ENCODE assay signal across 2 cellular contexts in the genomic region with DNA sequence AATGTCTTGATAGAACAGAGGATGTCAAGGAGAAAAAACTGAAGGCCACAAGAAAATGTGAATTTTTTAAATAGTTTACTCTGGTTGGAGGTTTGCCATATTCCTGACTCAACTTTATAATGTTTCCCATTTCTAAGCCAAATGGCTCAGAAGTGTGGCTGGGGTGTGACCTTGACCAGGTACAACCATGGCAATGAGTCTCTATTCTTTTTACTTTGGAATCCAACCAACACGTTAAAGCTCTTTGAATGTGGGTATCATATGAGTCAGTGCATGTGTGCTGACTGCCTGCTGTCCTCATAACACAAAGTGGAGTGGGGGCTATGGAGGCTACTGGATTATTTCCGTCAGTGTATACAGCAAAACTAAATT.
A peak's percentile ranks its signal among the peaks of the same experiment; 100 is the strongest.
TF ChIP-seq lines count a peak whose summit lies in the region.

No MANE protein-coding gene starts in this region.

TF ChIP-seq in IMR-90, 13 proteins besides CTCF, POLR2A, EP300 and RAD21:
- TF ChIP-seq MAFK (IDR thresholded peaks at IDR 0.05; ENCODE audit: low read depth, low read length) (no peak), FOS (IDR thresholded peaks at IDR 0.05; ENCODE audit: low read depth, low read length) (no peak), MAZ (IDR thresholded peaks at IDR 0.05; ENCODE audit: borderline replicate concordance, low read depth, low read length) (no peak), CEBPB (IDR thresholded peaks at IDR 0.05; ENCODE audit: low read depth, low read length) (no peak), RCOR1 (IDR thresholded peaks at IDR 0.05; ENCODE audit: insufficient replicate concordance, low read length) (no peak), SMC3 (IDR thresholded peaks at IDR 0.05; ENCODE audit: low read depth, low read length) (no peak), BHLHE40 (IDR thresholded peaks at IDR 0.05; ENCODE audit: low read depth, low read length) (no peak), MXI1 (IDR thresholded peaks at IDR 0.05; ENCODE audit: borderline replicate concordance, low read depth, low read length) (no peak), CHD1 (IDR thresholded peaks at IDR 0.05; ENCODE audit: low read depth, low read length) (no peak), RFX5 (IDR thresholded peaks at IDR 0.05; ENCODE audit: low read depth, low read length) (no peak)
- TF ChIP-seq, protein P1, sequence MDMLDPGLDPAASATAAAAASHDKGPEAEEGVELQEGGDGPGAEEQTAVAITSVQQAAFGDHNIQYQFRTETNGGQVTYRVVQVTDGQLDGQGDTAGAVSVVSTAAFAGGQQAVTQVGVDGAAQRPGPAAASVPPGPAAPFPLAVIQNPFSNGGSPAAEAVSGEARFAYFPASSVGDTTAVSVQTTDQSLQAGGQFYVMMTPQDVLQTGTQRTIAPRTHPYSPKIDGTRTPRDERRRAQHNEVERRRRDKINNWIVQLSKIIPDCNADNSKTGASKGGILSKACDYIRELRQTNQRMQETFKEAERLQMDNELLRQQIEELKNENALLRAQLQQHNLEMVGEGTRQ (IDR thresholded peaks at IDR 0.05; ENCODE audit: low read depth, low read length): no peak
- TF ChIP-seq, protein P2, sequence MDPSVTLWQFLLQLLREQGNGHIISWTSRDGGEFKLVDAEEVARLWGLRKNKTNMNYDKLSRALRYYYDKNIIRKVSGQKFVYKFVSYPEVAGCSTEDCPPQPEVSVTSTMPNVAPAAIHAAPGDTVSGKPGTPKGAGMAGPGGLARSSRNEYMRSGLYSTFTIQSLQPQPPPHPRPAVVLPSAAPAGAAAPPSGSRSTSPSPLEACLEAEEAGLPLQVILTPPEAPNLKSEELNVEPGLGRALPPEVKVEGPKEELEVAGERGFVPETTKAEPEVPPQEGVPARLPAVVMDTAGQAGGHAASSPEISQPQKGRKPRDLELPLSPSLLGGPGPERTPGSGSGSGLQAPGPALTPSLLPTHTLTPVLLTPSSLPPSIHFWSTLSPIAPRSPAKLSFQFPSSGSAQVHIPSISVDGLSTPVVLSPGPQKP (IDR thresholded peaks at IDR 0.05; ENCODE audit: borderline replicate concordance, low read depth, low read length): no peak

TF ChIP-seq in HepG2, 621 proteins besides CTCF, POLR2A, EP300 and RAD21 (continues in another document):
- no peak for TF ChIP-seq ZNF672 (CRISPR knock-in tag; IDR thresholded peaks at IDR 0.05)
- no peak for TF ChIP-seq NCOA1 (CRISPR knock-in tag; IDR thresholded peaks at IDR 0.05)
- TF ChIP-seq JUN (CRISPR knock-in tag; IDR thresholded peaks at IDR 0.05): no peak
- TF ChIP-seq SOX5 (CRISPR knock-in tag; IDR thresholded peaks at IDR 0.05; ENCODE audit: borderline replicate concordance): peak; percentile 29; the same call in 1 of the 2 replicates
- no peak for TF ChIP-seq BORCS8-MEF2B (CRISPR knock-in tag; IDR thresholded peaks at IDR 0.05)
- TF ChIP-seq HOXA9 (CRISPR knock-in tag; IDR thresholded peaks at IDR 0.05; ENCODE audit: borderline replicate concordance): no peak
- peak; percentile 94 for TF ChIP-seq ZNF644 (CRISPR knock-in tag; IDR thresholded peaks at IDR 0.05; ENCODE audit: low read depth)
- TF ChIP-seq SOX6 (IDR thresholded peaks at IDR 0.05): no peak
- TF ChIP-seq SOX6 (CRISPR knock-in tag; IDR thresholded peaks at IDR 0.05): 0 out of 2 replicates have a peak, but pooled peaks have one; percentile 10
- no peak for TF ChIP-seq ZNF335 (CRISPR knock-in tag; IDR thresholded peaks at IDR 0.05)
- TF ChIP-seq, protein P3, sequence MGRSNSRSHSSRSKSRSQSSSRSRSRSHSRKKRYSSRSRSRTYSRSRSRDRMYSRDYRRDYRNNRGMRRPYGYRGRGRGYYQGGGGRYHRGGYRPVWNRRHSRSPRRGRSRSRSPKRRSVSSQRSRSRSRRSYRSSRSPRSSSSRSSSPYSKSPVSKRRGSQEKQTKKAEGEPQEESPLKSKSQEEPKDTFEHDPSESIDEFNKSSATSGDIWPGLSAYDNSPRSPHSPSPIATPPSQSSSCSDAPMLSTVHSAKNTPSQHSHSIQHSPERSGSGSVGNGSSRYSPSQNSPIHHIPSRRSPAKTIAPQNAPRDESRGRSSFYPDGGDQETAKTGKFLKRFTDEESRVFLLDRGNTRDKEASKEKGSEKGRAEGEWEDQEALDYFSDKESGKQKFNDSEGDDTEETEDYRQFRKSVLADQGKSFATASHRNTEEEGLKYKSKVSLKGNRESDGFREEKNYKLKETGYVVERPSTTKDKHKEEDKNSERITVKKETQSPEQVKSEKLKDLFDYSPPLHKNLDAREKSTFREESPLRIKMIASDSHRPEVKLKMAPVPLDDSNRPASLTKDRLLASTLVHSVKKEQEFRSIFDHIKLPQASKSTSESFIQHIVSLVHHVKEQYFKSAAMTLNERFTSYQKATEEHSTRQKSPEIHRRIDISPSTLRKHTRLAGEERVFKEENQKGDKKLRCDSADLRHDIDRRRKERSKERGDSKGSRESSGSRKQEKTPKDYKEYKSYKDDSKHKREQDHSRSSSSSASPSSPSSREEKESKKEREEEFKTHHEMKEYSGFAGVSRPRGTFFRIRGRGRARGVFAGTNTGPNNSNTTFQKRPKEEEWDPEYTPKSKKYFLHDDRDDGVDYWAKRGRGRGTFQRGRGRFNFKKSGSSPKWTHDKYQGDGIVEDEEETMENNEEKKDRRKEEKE (IDR thresholded peaks at IDR 0.05): no peak
- TF ChIP-seq, protein P4, sequence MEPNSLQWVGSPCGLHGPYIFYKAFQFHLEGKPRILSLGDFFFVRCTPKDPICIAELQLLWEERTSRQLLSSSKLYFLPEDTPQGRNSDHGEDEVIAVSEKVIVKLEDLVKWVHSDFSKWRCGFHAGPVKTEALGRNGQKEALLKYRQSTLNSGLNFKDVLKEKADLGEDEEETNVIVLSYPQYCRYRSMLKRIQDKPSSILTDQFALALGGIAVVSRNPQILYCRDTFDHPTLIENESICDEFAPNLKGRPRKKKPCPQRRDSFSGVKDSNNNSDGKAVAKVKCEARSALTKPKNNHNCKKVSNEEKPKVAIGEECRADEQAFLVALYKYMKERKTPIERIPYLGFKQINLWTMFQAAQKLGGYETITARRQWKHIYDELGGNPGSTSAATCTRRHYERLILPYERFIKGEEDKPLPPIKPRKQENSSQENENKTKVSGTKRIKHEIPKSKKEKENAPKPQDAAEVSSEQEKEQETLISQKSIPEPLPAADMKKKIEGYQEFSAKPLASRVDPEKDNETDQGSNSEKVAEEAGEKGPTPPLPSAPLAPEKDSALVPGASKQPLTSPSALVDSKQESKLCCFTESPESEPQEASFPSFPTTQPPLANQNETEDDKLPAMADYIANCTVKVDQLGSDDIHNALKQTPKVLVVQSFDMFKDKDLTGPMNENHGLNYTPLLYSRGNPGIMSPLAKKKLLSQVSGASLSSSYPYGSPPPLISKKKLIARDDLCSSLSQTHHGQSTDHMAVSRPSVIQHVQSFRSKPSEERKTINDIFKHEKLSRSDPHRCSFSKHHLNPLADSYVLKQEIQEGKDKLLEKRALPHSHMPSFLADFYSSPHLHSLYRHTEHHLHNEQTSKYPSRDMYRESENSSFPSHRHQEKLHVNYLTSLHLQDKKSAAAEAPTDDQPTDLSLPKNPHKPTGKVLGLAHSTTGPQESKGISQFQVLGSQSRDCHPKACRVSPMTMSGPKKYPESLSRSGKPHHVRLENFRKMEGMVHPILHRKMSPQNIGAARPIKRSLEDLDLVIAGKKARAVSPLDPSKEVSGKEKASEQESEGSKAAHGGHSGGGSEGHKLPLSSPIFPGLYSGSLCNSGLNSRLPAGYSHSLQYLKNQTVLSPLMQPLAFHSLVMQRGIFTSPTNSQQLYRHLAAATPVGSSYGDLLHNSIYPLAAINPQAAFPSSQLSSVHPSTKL (CRISPR knock-in tag; IDR thresholded peaks at IDR 0.05): peak; percentile 47
- TF ChIP-seq ELF3 (CRISPR knock-in tag; IDR thresholded peaks at IDR 0.05): 0 out of 2 replicates have a peak, but pooled peaks have one; percentile 15
- TF ChIP-seq, protein P5, sequence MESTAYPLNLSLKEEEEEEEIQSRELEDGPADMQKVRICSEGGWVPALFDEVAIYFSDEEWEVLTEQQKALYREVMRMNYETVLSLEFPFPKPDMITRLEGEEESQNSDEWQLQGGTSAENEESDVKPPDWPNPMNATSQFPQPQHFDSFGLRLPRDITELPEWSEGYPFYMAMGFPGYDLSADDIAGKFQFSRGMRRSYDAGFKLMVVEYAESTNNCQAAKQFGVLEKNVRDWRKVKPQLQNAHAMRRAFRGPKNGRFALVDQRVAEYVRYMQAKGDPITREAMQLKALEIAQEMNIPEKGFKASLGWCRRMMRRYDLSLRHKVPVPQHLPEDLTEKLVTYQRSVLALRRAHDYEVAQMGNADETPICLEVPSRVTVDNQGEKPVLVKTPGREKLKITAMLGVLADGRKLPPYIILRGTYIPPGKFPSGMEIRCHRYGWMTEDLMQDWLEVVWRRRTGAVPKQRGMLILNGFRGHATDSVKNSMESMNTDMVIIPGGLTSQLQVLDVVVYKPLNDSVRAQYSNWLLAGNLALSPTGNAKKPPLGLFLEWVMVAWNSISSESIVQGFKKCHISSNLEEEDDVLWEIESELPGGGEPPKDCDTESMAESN (CRISPR knock-in tag; conservative IDR thresholded peaks at IDR 0.05): no peak
- TF ChIP-seq, protein P6, sequence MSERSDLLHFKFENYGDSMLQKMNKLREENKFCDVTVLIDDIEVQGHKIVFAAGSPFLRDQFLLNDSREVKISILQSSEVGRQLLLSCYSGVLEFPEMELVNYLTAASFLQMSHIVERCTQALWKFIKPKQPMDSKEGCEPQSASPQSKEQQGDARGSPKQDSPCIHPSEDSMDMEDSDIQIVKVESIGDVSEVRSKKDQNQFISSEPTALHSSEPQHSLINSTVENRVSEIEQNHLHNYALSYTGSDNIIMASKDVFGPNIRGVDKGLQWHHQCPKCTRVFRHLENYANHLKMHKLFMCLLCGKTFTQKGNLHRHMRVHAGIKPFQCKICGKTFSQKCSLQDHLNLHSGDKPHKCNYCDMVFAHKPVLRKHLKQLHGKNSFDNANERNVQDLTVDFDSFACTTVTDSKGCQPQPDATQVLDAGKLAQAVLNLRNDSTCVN (CRISPR knock-in tag; IDR thresholded peaks at IDR 0.05; ENCODE audit: borderline replicate concordance): no peak
- TF ChIP-seq, protein P7, sequence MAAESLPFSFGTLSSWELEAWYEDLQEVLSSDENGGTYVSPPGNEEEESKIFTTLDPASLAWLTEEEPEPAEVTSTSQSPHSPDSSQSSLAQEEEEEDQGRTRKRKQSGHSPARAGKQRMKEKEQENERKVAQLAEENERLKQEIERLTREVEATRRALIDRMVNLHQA (CRISPR knock-in tag; IDR thresholded peaks at IDR 0.05): no peak
- TF ChIP-seq FOXK1 (CRISPR knock-in tag; IDR thresholded peaks at IDR 0.05; ENCODE audit: borderline replicate concordance, low read depth): peak; percentile 15; the same call in 1 of the 2 replicates
- TF ChIP-seq GABPA (IDR thresholded peaks at IDR 0.05; ENCODE audit: low read depth, low read length): no peak
- TF ChIP-seq GABPA (CRISPR knock-in tag; IDR thresholded peaks at IDR 0.05; ENCODE audit: low read depth): peak; percentile 0; the same call in 1 of the 2 replicates
- TF ChIP-seq, protein P8, sequence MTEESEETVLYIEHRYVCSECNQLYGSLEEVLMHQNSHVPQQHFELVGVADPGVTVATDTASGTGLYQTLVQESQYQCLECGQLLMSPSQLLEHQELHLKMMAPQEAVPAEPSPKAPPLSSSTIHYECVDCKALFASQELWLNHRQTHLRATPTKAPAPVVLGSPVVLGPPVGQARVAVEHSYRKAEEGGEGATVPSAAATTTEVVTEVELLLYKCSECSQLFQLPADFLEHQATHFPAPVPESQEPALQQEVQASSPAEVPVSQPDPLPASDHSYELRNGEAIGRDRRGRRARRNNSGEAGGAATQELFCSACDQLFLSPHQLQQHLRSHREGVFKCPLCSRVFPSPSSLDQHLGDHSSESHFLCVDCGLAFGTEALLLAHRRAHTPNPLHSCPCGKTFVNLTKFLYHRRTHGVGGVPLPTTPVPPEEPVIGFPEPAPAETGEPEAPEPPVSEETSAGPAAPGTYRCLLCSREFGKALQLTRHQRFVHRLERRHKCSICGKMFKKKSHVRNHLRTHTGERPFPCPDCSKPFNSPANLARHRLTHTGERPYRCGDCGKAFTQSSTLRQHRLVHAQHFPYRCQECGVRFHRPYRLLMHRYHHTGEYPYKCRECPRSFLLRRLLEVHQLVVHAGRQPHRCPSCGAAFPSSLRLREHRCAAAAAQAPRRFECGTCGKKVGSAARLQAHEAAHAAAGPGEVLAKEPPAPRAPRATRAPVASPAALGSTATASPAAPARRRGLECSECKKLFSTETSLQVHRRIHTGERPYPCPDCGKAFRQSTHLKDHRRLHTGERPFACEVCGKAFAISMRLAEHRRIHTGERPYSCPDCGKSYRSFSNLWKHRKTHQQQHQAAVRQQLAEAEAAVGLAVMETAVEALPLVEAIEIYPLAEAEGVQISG (CRISPR knock-in tag; IDR thresholded peaks at IDR 0.05): no peak
- TF ChIP-seq ZNF652 (CRISPR knock-in tag; IDR thresholded peaks at IDR 0.05; ENCODE audit: borderline replicate concordance, low read depth): no peak
- TF ChIP-seq, protein P9, sequence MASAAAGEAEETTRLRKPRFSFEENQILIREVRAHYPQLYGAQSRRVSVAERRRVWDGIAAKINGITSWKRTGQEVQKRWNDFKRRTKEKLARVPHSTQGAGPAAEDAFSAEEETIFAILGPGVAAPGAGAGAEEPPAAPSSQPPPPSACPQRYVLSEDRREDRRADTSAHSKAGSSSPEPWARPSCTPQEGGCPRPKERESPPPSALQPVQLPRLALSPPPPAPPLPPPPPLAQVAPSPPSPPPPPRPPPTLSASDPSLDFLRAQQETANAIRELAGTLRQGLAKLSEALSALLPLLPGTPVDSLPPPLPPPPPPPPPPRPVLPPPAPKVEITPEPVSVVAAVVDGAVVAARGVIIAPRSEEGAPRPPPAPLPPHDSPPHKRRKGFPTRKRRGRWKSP (CRISPR knock-in tag; IDR thresholded peaks at IDR 0.05): 0 out of 2 replicates have a peak, but pooled peaks have one; percentile 42
- no peak for TF ChIP-seq ZNF615 (CRISPR knock-in tag; IDR thresholded peaks at IDR 0.05; ENCODE audit: borderline replicate concordance)
- TF ChIP-seq, protein P10, sequence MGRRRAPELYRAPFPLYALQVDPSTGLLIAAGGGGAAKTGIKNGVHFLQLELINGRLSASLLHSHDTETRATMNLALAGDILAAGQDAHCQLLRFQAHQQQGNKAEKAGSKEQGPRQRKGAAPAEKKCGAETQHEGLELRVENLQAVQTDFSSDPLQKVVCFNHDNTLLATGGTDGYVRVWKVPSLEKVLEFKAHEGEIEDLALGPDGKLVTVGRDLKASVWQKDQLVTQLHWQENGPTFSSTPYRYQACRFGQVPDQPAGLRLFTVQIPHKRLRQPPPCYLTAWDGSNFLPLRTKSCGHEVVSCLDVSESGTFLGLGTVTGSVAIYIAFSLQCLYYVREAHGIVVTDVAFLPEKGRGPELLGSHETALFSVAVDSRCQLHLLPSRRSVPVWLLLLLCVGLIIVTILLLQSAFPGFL (CRISPR knock-in tag; IDR thresholded peaks at IDR 0.05): no peak
- TF ChIP-seq, protein P11, sequence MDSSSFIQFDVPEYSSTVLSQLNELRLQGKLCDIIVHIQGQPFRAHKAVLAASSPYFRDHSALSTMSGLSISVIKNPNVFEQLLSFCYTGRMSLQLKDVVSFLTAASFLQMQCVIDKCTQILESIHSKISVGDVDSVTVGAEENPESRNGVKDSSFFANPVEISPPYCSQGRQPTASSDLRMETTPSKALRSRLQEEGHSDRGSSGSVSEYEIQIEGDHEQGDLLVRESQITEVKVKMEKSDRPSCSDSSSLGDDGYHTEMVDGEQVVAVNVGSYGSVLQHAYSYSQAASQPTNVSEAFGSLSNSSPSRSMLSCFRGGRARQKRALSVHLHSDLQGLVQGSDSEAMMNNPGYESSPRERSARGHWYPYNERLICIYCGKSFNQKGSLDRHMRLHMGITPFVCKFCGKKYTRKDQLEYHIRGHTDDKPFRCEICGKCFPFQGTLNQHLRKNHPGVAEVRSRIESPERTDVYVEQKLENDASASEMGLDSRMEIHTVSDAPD (CRISPR knock-in tag; IDR thresholded peaks at IDR 0.05): 0 out of 2 replicates have a peak, but pooled peaks have one; percentile 5
